Comparison of ENCODE assay signal across 2 cellular contexts in genomic region chr19:46785980-46786235, GRCh38.
TF ChIP-seq lines count a peak whose summit lies in the region.

No MANE protein-coding gene starts in this region.

TF ChIP-seq in SK-N-SH, 30 proteins besides CTCF, POLR2A, EP300 and RAD21 (continued from another document):
- TF ChIP-seq TEAD4 (IDR thresholded peaks at IDR 0.05; ENCODE audit: borderline replicate concordance, insufficient read depth) (no peak), RFX5 (IDR thresholded peaks at IDR 0.05; ENCODE audit: low read length) (no peak), FOXJ3 (CRISPR knock-in tag; IDR thresholded peaks at IDR 0.05) (no peak), GABPA (IDR thresholded peaks at IDR 0.05; ENCODE audit: low read depth) (no peak), GATA2 (CRISPR knock-in tag; IDR thresholded peaks at IDR 0.05) (no peak), PBX3 (IDR thresholded peaks at IDR 0.05) (no peak), RCOR1 (IDR thresholded peaks at IDR 0.05; ENCODE audit: low read length) (no peak), ELF1 (IDR thresholded peaks at IDR 0.05) (no peak), JUND (IDR thresholded peaks at IDR 0.05) (no peak), TCF12 (IDR thresholded peaks at IDR 0.05) (no peak), RXRA (IDR thresholded peaks at IDR 0.05; ENCODE audit: borderline replicate concordance, low read depth) (no peak), NRF1 (IDR thresholded peaks at IDR 0.05; ENCODE audit: low read depth, low read length) (no peak)
- TF ChIP-seq, protein P1, sequence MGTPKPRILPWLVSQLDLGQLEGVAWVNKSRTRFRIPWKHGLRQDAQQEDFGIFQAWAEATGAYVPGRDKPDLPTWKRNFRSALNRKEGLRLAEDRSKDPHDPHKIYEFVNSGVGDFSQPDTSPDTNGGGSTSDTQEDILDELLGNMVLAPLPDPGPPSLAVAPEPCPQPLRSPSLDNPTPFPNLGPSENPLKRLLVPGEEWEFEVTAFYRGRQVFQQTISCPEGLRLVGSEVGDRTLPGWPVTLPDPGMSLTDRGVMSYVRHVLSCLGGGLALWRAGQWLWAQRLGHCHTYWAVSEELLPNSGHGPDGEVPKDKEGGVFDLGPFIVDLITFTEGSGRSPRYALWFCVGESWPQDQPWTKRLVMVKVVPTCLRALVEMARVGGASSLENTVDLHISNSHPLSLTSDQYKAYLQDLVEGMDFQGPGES (IDR thresholded peaks at IDR 0.05; ENCODE audit: low read depth, low read length), result no peak
- TF ChIP-seq, protein P2, sequence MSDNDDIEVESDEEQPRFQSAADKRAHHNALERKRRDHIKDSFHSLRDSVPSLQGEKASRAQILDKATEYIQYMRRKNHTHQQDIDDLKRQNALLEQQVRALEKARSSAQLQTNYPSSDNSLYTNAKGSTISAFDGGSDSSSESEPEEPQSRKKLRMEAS (IDR thresholded peaks at IDR 0.05; ENCODE audit: low read depth), result no peak
- TF ChIP-seq, protein P3, sequence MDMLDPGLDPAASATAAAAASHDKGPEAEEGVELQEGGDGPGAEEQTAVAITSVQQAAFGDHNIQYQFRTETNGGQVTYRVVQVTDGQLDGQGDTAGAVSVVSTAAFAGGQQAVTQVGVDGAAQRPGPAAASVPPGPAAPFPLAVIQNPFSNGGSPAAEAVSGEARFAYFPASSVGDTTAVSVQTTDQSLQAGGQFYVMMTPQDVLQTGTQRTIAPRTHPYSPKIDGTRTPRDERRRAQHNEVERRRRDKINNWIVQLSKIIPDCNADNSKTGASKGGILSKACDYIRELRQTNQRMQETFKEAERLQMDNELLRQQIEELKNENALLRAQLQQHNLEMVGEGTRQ (IDR thresholded peaks at IDR 0.05; ENCODE audit: borderline replicate concordance, low read depth, low read length), result no peak
- TF ChIP-seq, protein P4, sequence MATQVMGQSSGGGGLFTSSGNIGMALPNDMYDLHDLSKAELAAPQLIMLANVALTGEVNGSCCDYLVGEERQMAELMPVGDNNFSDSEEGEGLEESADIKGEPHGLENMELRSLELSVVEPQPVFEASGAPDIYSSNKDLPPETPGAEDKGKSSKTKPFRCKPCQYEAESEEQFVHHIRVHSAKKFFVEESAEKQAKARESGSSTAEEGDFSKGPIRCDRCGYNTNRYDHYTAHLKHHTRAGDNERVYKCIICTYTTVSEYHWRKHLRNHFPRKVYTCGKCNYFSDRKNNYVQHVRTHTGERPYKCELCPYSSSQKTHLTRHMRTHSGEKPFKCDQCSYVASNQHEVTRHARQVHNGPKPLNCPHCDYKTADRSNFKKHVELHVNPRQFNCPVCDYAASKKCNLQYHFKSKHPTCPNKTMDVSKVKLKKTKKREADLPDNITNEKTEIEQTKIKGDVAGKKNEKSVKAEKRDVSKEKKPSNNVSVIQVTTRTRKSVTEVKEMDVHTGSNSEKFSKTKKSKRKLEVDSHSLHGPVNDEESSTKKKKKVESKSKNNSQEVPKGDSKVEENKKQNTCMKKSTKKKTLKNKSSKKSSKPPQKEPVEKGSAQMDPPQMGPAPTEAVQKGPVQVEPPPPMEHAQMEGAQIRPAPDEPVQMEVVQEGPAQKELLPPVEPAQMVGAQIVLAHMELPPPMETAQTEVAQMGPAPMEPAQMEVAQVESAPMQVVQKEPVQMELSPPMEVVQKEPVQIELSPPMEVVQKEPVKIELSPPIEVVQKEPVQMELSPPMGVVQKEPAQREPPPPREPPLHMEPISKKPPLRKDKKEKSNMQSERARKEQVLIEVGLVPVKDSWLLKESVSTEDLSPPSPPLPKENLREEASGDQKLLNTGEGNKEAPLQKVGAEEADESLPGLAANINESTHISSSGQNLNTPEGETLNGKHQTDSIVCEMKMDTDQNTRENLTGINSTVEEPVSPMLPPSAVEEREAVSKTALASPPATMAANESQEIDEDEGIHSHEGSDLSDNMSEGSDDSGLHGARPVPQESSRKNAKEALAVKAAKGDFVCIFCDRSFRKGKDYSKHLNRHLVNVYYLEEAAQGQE (IDR thresholded peaks at IDR 0.05; ENCODE audit: low read depth, low read length), result no peak
TF ChIP-seq in SK-N-SH: peak in this region for 0.

TF ChIP-seq in SK-N-SH treated with all-trans-retinoic acid at 6 μM for 48 hours, 23 proteins besides CTCF, POLR2A, EP300 and RAD21 (continued from another document):
- TF ChIP-seq, protein P5, sequence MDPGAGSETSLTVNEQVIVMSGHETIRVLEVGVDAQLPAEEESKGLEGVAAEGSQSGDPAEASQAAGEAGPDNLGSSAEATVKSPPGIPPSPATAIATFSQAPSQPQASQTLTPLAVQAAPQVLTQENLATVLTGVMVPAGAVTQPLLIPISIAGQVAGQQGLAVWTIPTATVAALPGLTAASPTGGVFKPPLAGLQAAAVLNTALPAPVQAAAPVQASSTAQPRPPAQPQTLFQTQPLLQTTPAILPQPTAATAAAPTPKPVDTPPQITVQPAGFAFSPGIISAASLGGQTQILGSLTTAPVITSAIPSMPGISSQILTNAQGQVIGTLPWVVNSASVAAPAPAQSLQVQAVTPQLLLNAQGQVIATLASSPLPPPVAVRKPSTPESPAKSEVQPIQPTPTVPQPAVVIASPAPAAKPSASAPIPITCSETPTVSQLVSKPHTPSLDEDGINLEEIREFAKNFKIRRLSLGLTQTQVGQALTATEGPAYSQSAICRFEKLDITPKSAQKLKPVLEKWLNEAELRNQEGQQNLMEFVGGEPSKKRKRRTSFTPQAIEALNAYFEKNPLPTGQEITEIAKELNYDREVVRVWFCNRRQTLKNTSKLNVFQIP (CRISPR knock-in tag; IDR thresholded peaks at IDR 0.05; ENCODE audit: borderline replicate concordance, low read depth), result no peak
- TF ChIP-seq ZFP30 (CRISPR knock-in tag; IDR thresholded peaks at IDR 0.05) (no peak), GLIS3 (CRISPR knock-in tag; IDR thresholded peaks at IDR 0.05) (no peak)
